ENCODE assay signal across 22 cellular contexts in genomic region chr10:74575191-74575720, GRCh38.
DNase-seq lines count a peak whose midpoint lies in the region; ATAC-seq and TF ChIP-seq lines count a peak whose summit lies in the region.
"Had no signal": no experiment of that assay in that cellular context is flagged by ENCODE, and none has a peak within 500 bp of the region (broad histone marks: within the 10 kb centered on the region; RNA-seq: fewer than 3 reads in every experiment).

No MANE protein-coding gene starts in this region.

- H3K36me3 ChIP-seq in HUES6 (ENCODE audit: control insufficient read depth, insufficient read depth, low read length) (no peaks in the 10 kb centered on the region), iPS DF 6.9 (ENCODE audit: control insufficient read depth, insufficient read depth, low read length) (no peaks in the 10 kb centered on the region)
- H3K36me3 ChIP-seq: BE2C had no signal

- no peaks in the 10 kb centered on the region for H3K4me1 Mint-ChIP-seq in HFFc6 (ENCODE audit: low read depth)

- H3K4me1 ChIP-seq in HUES6 (ENCODE audit: control insufficient read depth, insufficient read depth, low read length) (peaks cover 18% of the 10 kb centered on the region), iPS DF 6.9 (ENCODE audit: control insufficient read depth, insufficient read depth, low read length) (no peaks in the 10 kb centered on the region)
- H3K4me1 ChIP-seq: BE2C had no signal

- H3K9ac ChIP-seq in HUES6 (ENCODE audit: low read length): no peak overlapping the region

- no peak overlapping the region for H3K27ac ChIP-seq in HUES6 (ENCODE audit: low read depth, low read length)
- H3K27ac ChIP-seq in iPS DF 6.9 (ENCODE audit: low read length): no peak overlapping the region

- TF ChIP-seq CTCF in HFFc6 (IDR thresholded peaks at IDR 0.05): no peak

- no peaks in the 10 kb centered on the region; the same call in 1 of the 2 replicates for H3K27me3 Mint-ChIP-seq in HFFc6 (ENCODE audit: insufficient read depth)
- H3K27me3 Mint-ChIP-seq: CD4-positive, CD25-positive, alpha-beta regulatory T cell had no signal

- no peak for ATAC-seq in HG02610 (IDR thresholded peaks at IDR 0.05; ENCODE audit: unreplicated experiment)

- no CpG with 5 or more reads among the region's 3 CpGs for WGBS in iPS DF 6.9 (ENCODE audit: insufficient coverage, insufficient read length)

- no peak overlapping the region for H3K4me3 Mint-ChIP-seq in HFFc6
- H3K4me3 Mint-ChIP-seq: CD4-positive, CD25-positive, alpha-beta regulatory T cell had no signal

- peaks cover 14% of the 10 kb centered on the region for H3K36me3 Mint-ChIP-seq in HFFc6 (ENCODE audit: low read depth)

- H3K9me3 Mint-ChIP-seq in HFFc6: peaks cover 12% of the 10 kb centered on the region

- H3K9me3 ChIP-seq in HUES6 (ENCODE audit: control insufficient read depth, insufficient read depth, low read depth, low read length) (peaks cover 11% of the 10 kb centered on the region), iPS DF 6.9 (ENCODE audit: control insufficient read depth, insufficient read depth, low read length) (no peaks in the 10 kb centered on the region)
- H3K9me3 ChIP-seq: BE2C had no signal

- DNase-seq in ELF-1 (ENCODE audit: low read depth, low spot score): peak; percentile 52
- DNase-seq in amniotic epithelial cell (ENCODE audit: low read depth): peak; percentile 13
- DNase-seq in iPS DF 6.9 (ENCODE audit: low read depth, low spot score): peak; percentile 11
- DNase-seq in SK-N-DZ (ENCODE audit: low spot score): no peak
- DNase-seq in HFFc6: no peak
- DNase-seq in SHP77 treated with DMSO at 0.1 percent for 48 hours (lab: John Stamatoyannopoulos, UW): no peak
- DNase-seq: BE2C; CD4-positive, CD25-positive, alpha-beta regulatory T cell; COR-L47; GDM1; KG1; MV-4-11; NCI-H1417; NCI-H187; NCI-H2107; NCI-H510A; NCI-H748 treated with DMSO at 0.1 percent for 48 hours; NK-92 treated with Interleukin-12 subunit alpha and Interleukin-12 subunit beta, amount 100 ng/mL, for 24 hours; OCI-M1; SHP77 had no signal

- H3K27ac Mint-ChIP-seq in HFFc6: no peak overlapping the region

- H3K4me3 ChIP-seq in HUES6 (ENCODE audit: low read depth, low read length): 0 out of 2 replicates have a peak overlapping the region, but pooled peaks have one; percentile 2
- no peak overlapping the region for H3K4me3 ChIP-seq in iPS DF 6.9 (ENCODE audit: low read length)

- H3K27me3 ChIP-seq in HUES6 (ENCODE audit: control insufficient read depth, insufficient read depth, low read length) (no peaks in the 10 kb centered on the region), iPS DF 6.9 (ENCODE audit: control insufficient read depth, insufficient read depth, low read length) (no peaks in the 10 kb centered on the region)
- H3K27me3 ChIP-seq: BE2C had no signal

Comparison
In these comparisons a context has a peak if more than half of its experiments do, and no peak if none do; other contexts are left out.
1. DNase-seq: peak in ELF-1 (single experiment), amniotic epithelial cell (single experiment) and iPS DF 6.9 (single experiment); none in SK-N-DZ (single experiment), HFFc6 (single experiment) and SHP77 treated with DMSO at 0.1 percent for 48 hours (single experiment).